ENCODE assay signal across 8 cellular contexts in the genomic region with DNA sequence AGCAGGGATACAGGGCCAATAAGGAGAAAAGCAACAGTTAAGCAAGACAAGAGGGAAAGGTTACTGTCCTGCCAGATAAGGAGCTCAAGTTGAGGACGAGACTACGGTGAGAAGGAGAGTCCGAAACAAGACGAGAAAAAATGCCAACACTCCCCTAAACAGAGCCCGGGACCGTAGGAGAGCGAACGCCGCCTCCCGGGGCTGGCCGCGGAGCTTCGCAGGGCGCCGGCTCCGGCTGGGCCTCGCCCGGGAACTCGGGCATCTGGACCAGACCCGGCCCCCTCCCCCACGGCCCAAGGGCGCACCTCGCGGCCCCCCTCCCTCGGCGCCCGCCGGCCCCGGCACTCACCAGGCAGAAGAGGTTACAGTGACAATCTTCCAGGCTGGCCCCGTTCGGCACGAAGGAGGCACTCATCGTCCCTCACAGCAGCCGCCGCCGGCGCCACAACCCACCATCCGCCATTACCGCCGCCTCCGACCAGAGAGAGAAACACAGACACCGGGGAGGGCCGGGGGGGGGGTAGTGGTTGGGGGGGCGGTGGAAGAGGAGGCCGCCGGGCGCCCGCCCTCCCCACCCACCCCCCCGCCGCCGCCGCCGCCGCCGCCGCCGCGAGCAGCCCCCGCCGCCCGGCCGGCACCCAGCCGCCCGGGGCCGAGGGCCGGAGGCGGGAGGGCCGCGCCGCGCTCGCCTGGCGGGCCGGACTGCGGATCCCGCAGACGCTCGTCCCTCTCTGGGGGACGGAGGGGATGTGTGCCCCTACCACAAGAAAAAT. TPM values are rescaled to one million over a fixed set of nuclear protein-coding genes. Genes with fewer than 3 reads are reported as not detected.
A peak's percentile ranks its signal among the peaks of the same experiment; 100 is the strongest.
DNase-seq lines count a peak whose midpoint lies in the region; ATAC-seq and TF ChIP-seq lines count a peak whose summit lies in the region.

A gene with protein sequence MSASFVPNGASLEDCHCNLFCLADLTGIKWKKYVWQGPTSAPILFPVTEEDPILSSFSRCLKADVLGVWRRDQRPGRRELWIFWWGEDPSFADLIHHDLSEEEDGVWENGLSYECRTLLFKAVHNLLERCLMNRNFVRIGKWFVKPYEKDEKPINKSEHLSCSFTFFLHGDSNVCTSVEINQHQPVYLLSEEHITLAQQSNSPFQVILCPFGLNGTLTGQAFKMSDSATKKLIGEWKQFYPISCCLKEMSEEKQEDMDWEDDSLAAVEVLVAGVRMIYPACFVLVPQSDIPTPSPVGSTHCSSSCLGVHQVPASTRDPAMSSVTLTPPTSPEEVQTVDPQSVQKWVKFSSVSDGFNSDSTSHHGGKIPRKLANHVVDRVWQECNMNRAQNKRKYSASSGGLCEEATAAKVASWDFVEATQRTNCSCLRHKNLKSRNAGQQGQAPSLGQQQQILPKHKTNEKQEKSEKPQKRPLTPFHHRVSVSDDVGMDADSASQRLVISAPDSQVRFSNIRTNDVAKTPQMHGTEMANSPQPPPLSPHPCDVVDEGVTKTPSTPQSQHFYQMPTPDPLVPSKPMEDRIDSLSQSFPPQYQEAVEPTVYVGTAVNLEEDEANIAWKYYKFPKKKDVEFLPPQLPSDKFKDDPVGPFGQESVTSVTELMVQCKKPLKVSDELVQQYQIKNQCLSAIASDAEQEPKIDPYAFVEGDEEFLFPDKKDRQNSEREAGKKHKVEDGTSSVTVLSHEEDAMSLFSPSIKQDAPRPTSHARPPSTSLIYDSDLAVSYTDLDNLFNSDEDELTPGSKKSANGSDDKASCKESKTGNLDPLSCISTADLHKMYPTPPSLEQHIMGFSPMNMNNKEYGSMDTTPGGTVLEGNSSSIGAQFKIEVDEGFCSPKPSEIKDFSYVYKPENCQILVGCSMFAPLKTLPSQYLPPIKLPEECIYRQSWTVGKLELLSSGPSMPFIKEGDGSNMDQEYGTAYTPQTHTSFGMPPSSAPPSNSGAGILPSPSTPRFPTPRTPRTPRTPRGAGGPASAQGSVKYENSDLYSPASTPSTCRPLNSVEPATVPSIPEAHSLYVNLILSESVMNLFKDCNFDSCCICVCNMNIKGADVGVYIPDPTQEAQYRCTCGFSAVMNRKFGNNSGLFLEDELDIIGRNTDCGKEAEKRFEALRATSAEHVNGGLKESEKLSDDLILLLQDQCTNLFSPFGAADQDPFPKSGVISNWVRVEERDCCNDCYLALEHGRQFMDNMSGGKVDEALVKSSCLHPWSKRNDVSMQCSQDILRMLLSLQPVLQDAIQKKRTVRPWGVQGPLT (N-terminal part only) (minus strand): TSS at position 488 of the 773 bp plus-strand sequence. CDS start 73 bp downstream, at position 415.

- peak within 1 kb of the TSS; percentile 99 for H3K27ac Mint-ChIP-seq in stimulated activated naive CD8-positive, alpha-beta T cell treated with anti-CD3 and anti-CD28 coated beads, Interleukin-15, amount 100 ng/mL, for 72 hours

- H3K9ac ChIP-seq in neural cell (ENCODE audit: low read length), result peak within 1 kb of the TSS; percentile 98

- no peaks in the 10 kb centered on the region for H3K27me3 Mint-ChIP-seq in stimulated activated naive CD8-positive, alpha-beta T cell treated with anti-CD3 and anti-CD28 coated beads, Interleukin-15, amount 100 ng/mL, for 72 hours

- no peaks in the 10 kb centered on the region for H3K27me3 ChIP-seq in neural cell (ENCODE audit: insufficient read depth, low read depth, low read length)

- peak within 1 kb of the TSS; percentile 92 for H3K4me3 ChIP-seq in fibroblast of villous mesenchyme (ENCODE audit: low read depth, low read length)
- peak within 1 kb of the TSS; percentile 93 for H3K4me3 ChIP-seq in neural cell (ENCODE audit: low read length)

- peak within 1 kb of the TSS; percentile 92 for H2AFZ ChIP-seq in neural cell (ENCODE audit: low read depth, low read length)

- peaks cover 40% of the 10 kb centered on the region for H3K4me1 Mint-ChIP-seq in stimulated activated naive CD8-positive, alpha-beta T cell treated with anti-CD3 and anti-CD28 coated beads, Interleukin-15, amount 100 ng/mL, for 72 hours

- TF ChIP-seq CTCF in GM13977 (IDR thresholded peaks at IDR 0.05; ENCODE audit: extremely low read depth, insufficient read depth, missing control alignments) (peak; percentile 9), fibroblast of villous mesenchyme (IDR thresholded peaks at IDR 0.05; ENCODE audit: insufficient read depth, low read depth, low read length) (no peak), neural cell (IDR thresholded peaks at IDR 0.05; ENCODE audit: poor library complexity, severe bottlenecking) (no peak)

- peak within 1 kb of the TSS; percentile 92 to 99 for H3K4me3 Mint-ChIP-seq in stimulated activated naive CD8-positive, alpha-beta T cell treated with anti-CD3 and anti-CD28 coated beads, Interleukin-15, amount 100 ng/mL, for 72 hours

- peak; percentile 66 for DNase-seq in GM13977 (ENCODE audit: low spot score)
- DNase-seq in RPMI7951 (ENCODE audit: low read depth), result peak; percentile 48
- DNase-seq in activated effector memory CD4-positive, alpha-beta T cell treated with anti-CD3 and anti-CD28 coated beads, Interleukin-2, amount 50 U/mL, for 16 hours, result peak; percentile 88
- DNase-seq in fibroblast of villous mesenchyme (ENCODE audit: low read depth), result peak; percentile 46
- peak; percentile 63 to 64 for DNase-seq in stimulated activated naive CD8-positive, alpha-beta T cell treated with anti-CD3 and anti-CD28 coated beads, Interleukin-15, amount 100 ng/mL, for 72 hours
- no peak for DNase-seq in cerebellar nuclear complex (lab: John Stamatoyannopoulos, UW)

- H4K20me1 ChIP-seq in neural cell (ENCODE audit: insufficient read depth), result peaks cover 20% of the 10 kb centered on the region

- no peak for TF ChIP-seq EP300 in neural cell (conservative IDR thresholded peaks at IDR 0.05; ENCODE audit: poor library complexity, severe bottlenecking)

- H3K27ac ChIP-seq in neural cell (ENCODE audit: low read length), result peak within 1 kb of the TSS; percentile 96

- ATAC-seq in HG02973 (IDR thresholded peaks at IDR 0.05; ENCODE audit: unreplicated experiment), result peak; percentile 28
- peak; percentile 51 for ATAC-seq in stimulated activated naive CD8-positive, alpha-beta T cell treated with anti-CD3 and anti-CD28 coated beads, Interleukin-15, amount 100 ng/mL, for 72 hours

- no peaks in the 10 kb centered on the region for H3K9me3 ChIP-seq in neural cell (ENCODE audit: low read length)

- no peaks in the 10 kb centered on the region for H3K36me3 ChIP-seq in neural cell (ENCODE audit: insufficient read depth, low read length)

- no peak for TF ChIP-seq RAD21 in neural cell (conservative IDR thresholded peaks at IDR 0.05)

- H3K79me2 ChIP-seq in neural cell (replicated peaks; ENCODE audit: insufficient read depth, low read length), result peaks cover 42% of the 10 kb centered on the region

- in situ Hi-C loops in GM13977 (cut with MboI; ENCODE audit: low pct_unique_long_range_greater_than_20kb, low sequenced_read_pairs, unreplicated experiment), result no loop called here

- H3F3A ChIP-seq in neural cell (ENCODE audit: insufficient read depth, low read length, poor library complexity, severe bottlenecking), result peaks cover 7% of the 10 kb centered on the region

- H3K9me2 ChIP-seq in neural cell (ENCODE audit: insufficient read depth, low read length), result no peaks in the 10 kb centered on the region

- no peaks in the 10 kb centered on the region for H3K9me3 Mint-ChIP-seq in stimulated activated naive CD8-positive, alpha-beta T cell treated with anti-CD3 and anti-CD28 coated beads, Interleukin-15, amount 100 ng/mL, for 72 hours

- peak within 1 kb of the TSS; percentile 96 for H3K4me2 ChIP-seq in neural cell (ENCODE audit: low read length)

TF ChIP-seq in neural cell, 6 proteins besides CTCF, POLR2A, EP300 and RAD21:
- TF ChIP-seq EZH2 (IDR thresholded peaks at IDR 0.05; ENCODE audit: borderline replicate concordance, insufficient read depth, low read length, poor library complexity, severe bottlenecking) (no peak), SMC3 (conservative IDR thresholded peaks at IDR 0.05; ENCODE audit: poor library complexity) (no peak), TAF1 (IDR thresholded peaks at IDR 0.05; ENCODE audit: low read depth) (no peak), MXI1 (conservative IDR thresholded peaks at IDR 0.05; ENCODE audit: poor library complexity, severe bottlenecking) (no peak), POLR2AphosphoS5 (IDR thresholded peaks at IDR 0.05) (no peak)
- TF ChIP-seq, protein P1, sequence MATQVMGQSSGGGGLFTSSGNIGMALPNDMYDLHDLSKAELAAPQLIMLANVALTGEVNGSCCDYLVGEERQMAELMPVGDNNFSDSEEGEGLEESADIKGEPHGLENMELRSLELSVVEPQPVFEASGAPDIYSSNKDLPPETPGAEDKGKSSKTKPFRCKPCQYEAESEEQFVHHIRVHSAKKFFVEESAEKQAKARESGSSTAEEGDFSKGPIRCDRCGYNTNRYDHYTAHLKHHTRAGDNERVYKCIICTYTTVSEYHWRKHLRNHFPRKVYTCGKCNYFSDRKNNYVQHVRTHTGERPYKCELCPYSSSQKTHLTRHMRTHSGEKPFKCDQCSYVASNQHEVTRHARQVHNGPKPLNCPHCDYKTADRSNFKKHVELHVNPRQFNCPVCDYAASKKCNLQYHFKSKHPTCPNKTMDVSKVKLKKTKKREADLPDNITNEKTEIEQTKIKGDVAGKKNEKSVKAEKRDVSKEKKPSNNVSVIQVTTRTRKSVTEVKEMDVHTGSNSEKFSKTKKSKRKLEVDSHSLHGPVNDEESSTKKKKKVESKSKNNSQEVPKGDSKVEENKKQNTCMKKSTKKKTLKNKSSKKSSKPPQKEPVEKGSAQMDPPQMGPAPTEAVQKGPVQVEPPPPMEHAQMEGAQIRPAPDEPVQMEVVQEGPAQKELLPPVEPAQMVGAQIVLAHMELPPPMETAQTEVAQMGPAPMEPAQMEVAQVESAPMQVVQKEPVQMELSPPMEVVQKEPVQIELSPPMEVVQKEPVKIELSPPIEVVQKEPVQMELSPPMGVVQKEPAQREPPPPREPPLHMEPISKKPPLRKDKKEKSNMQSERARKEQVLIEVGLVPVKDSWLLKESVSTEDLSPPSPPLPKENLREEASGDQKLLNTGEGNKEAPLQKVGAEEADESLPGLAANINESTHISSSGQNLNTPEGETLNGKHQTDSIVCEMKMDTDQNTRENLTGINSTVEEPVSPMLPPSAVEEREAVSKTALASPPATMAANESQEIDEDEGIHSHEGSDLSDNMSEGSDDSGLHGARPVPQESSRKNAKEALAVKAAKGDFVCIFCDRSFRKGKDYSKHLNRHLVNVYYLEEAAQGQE (IDR thresholded peaks at IDR 0.05; ENCODE audit: borderline replicate concordance), result no peak

RNA-seq across cellular contexts. Expression of the gene that starts here (rescaled TPM):
- 17.9 and 25.4 TPM in 2 replicates for total RNA-seq in RPMI7951 (2014; rRNA removed; shearing (Covaris generic))
- total RNA-seq in fibroblast of villous mesenchyme, result 65.1 and 88.1 TPM in 2 replicates
- 20.5 and 22.6 TPM in 2 replicates for polyA plus RNA-seq in neural cell
- polyA minus RNA-seq in neural cell, result 139 and 142 TPM in 2 replicates

Comparison
In these comparisons a context has a peak if more than half of its experiments do, and no peak if none do; other contexts are left out.
1. DNase-seq: peak in GM13977 (single experiment), RPMI7951 (single experiment), activated effector memory CD4-positive, alpha-beta T cell treated with anti-CD3 and anti-CD28 coated beads, Interleukin-2, amount 50 U/mL, for 16 hours (single experiment), fibroblast of villous mesenchyme (single experiment) and stimulated activated naive CD8-positive, alpha-beta T cell treated with anti-CD3 and anti-CD28 coated beads, Interleukin-15, amount 100 ng/mL, for 72 hours (2 of 2); none in cerebellar nuclear complex (0 of 2).